In genomic region chrX:56757327-56757726, GRCh38 we compare ENCODE assay signal across 22 cellular contexts. TPM values are rescaled to one million over a fixed set of nuclear protein-coding genes. Genes with fewer than 3 reads are reported as not detected.
DNase-seq lines count a peak whose midpoint lies in the region; ATAC-seq and TF ChIP-seq lines count a peak whose summit lies in the region.
"Had no signal": no experiment of that assay in that cellular context is flagged by ENCODE, and none has a peak within 500 bp of the region (broad histone marks: within the 10 kb centered on the region; RNA-seq: fewer than 3 reads in every experiment).

No MANE protein-coding gene starts in this region.

- no peak overlapping the region for H3K27ac ChIP-seq in CD4-positive, alpha-beta T cell (ENCODE audit: low read depth, low read length)
- no peak overlapping the region for H3K27ac ChIP-seq in smooth muscle cell (ENCODE audit: low read depth)
- H3K27ac ChIP-seq: C4-2B, neural progenitor cell, SK-N-MC had no signal

- no peaks in the 10 kb centered on the region for H3K27me3 ChIP-seq in CD4-positive, alpha-beta T cell (ENCODE audit: control insufficient read depth, insufficient read depth, low read length)
- H3K27me3 ChIP-seq in smooth muscle cell (ENCODE audit: low read depth), result no peaks in the 10 kb centered on the region
- H3K27me3 ChIP-seq: neural progenitor cell had no signal

- peaks cover 12% of the 10 kb centered on the region for H3K36me3 Mint-ChIP-seq in CD4-positive, alpha-beta T cell (ENCODE audit: low read depth)
- no peaks in the 10 kb centered on the region for H3K36me3 Mint-ChIP-seq in natural killer cell

- no peaks in the 10 kb centered on the region for H3K27me3 Mint-ChIP-seq in CD4-positive, alpha-beta T cell
- H3K27me3 Mint-ChIP-seq in natural killer cell (ENCODE audit: low read depth in 2 of 2), result peaks cover 0 to 23% of the 10 kb centered on the region in 2 donors
- H3K27me3 Mint-ChIP-seq: activated CD4-positive, alpha-beta T cell treated with anti-CD3 and anti-CD28 coated beads for 36 hours; effector memory CD8-positive, alpha-beta T cell; stimulated activated naive CD8-positive, alpha-beta T cell treated with anti-CD3 and anti-CD28 coated beads, Interleukin-15, Interleukin-2, amounts not matched to agents 100 ng/mL and 50 ng/mL, for 24 hours had no signal

- no peak overlapping the region for H3K9ac ChIP-seq in smooth muscle cell (ENCODE audit: low read depth)
- H3K9ac ChIP-seq: neural progenitor cell had no signal

- no peaks in the 10 kb centered on the region for H3K9me3 Mint-ChIP-seq in CD4-positive, alpha-beta T cell
- no peaks in the 10 kb centered on the region for H3K9me3 Mint-ChIP-seq in natural killer cell
- H3K9me3 Mint-ChIP-seq: effector memory CD8-positive, alpha-beta T cell; HFFc6; stimulated activated naive CD8-positive, alpha-beta T cell treated with anti-CD3 and anti-CD28 coated beads, Interleukin-15, Interleukin-2, amounts not matched to agents 100 ng/mL and 50 ng/mL, for 24 hours had no signal

- peaks cover 41% of the 10 kb centered on the region for H4K20me1 ChIP-seq in smooth muscle cell (ENCODE audit: low read depth)

- no peaks in the 10 kb centered on the region for H3K9me3 ChIP-seq in CD4-positive, alpha-beta T cell (ENCODE audit: control insufficient read depth, low read length)
- no peaks in the 10 kb centered on the region for H3K9me3 ChIP-seq in smooth muscle cell (replicated peaks; ENCODE audit: low read depth)

- H3K4me1 Mint-ChIP-seq in CD4-positive, alpha-beta T cell (ENCODE audit: low read depth), result peaks cover 55% of the 10 kb centered on the region
- peaks cover 13 to 18% of the 10 kb centered on the region in 2 donors for H3K4me1 Mint-ChIP-seq in natural killer cell
- H3K4me1 Mint-ChIP-seq: neural progenitor cell had no signal

- no peak for ATAC-seq in CD4-positive, alpha-beta T cell (ENCODE audit: poor library complexity)
- peak; percentile 53 for ATAC-seq in GM18870 (IDR thresholded peaks at IDR 0.05; ENCODE audit: unreplicated experiment)
- peak; percentile 61 for ATAC-seq in GM21723 (IDR thresholded peaks at IDR 0.05; ENCODE audit: unreplicated experiment)
- ATAC-seq in HG03442 (IDR thresholded peaks at IDR 0.05; ENCODE audit: unreplicated experiment), result peak; percentile 53
- no peak for ATAC-seq in natural killer cell
- ATAC-seq: activated CD4-positive, alpha-beta T cell treated with anti-CD3 and anti-CD28 coated beads for 36 hours; effector memory CD8-positive, alpha-beta T cell had no signal

- TF ChIP-seq CTCF in CD4-positive, alpha-beta T cell (IDR thresholded peaks at IDR 0.05), result no peak
- no peak for TF ChIP-seq CTCF in smooth muscle cell (IDR thresholded peaks at IDR 0.05; ENCODE audit: borderline replicate concordance, insufficient read depth, poor library complexity, severe bottlenecking)
- TF ChIP-seq CTCF in natural killer cell (IDR thresholded peaks at IDR 0.05), result no peak

- CTCF ChIA-PET in CD4-positive, alpha-beta T cell (lab: Charles Lee), result no interaction called here

- 85% methylated on average over 7 of the region's 7 CpGs for WGBS in smooth muscle cell (ENCODE audit: low lambda C conversion rate)

- no peak for DNase-seq in CD4-positive, alpha-beta T cell
- DNase-seq in GM03348 (ENCODE audit: low spot score), result no peak
- DNase-seq in smooth muscle cell (lab: John Stamatoyannopoulos, UW; ENCODE audit: unreplicated experiment), result no peak
- no peak for DNase-seq in kidney tubule cell (ENCODE audit: low spot score)
- DNase-seq in natural killer cell, result no peak
- DNase-seq: activated CD4-positive, alpha-beta T cell treated with anti-CD3 and anti-CD28 coated beads for 36 hours; activated gamma-delta T cell treated with Interleukin-2 at 50 U/mL for 16 hours; anterior cingulate cortex; cerebellar nuclear complex; DMS53; effector memory CD8-positive, alpha-beta T cell; HFFc6; NCI-H1105 treated with DMSO at 0.1 percent for 48 hours; NCI-H2171 treated with DMSO at 0.1 percent for 48 hours; NCI-H82 had no signal

- intact Hi-C loops in CD4-positive, alpha-beta T cell (cut with DNase I, micrococcal nuclease), result no loop called here
- intact Hi-C loops in natural killer cell (cut with micrococcal nuclease), result no loop called here

- H3K4me1 ChIP-seq in smooth muscle cell (ENCODE audit: low read depth), result no peaks in the 10 kb centered on the region
- H3K4me1 ChIP-seq: neural progenitor cell had no signal

- no peaks in the 10 kb centered on the region for H3F3A ChIP-seq in smooth muscle cell (ENCODE audit: low read depth)

- H2AFZ ChIP-seq in smooth muscle cell (ENCODE audit: low read depth), result no peak overlapping the region
- H2AFZ ChIP-seq: neural progenitor cell had no signal

- no peak overlapping the region for H3K4me3 ChIP-seq in smooth muscle cell
- H3K4me3 ChIP-seq: neural progenitor cell, SK-N-MC had no signal

- peaks cover 3% of the 10 kb centered on the region for H3K79me2 ChIP-seq in smooth muscle cell (ENCODE audit: low read depth)

- no peaks in the 10 kb centered on the region for H3K36me3 ChIP-seq in smooth muscle cell (ENCODE audit: low read depth)
- H3K36me3 ChIP-seq: neural progenitor cell had no signal

- POLR2A ChIA-PET in CD4-positive, alpha-beta T cell (lab: Charles Lee), result no interaction called here

- no peak overlapping the region for H3K4me2 ChIP-seq in smooth muscle cell
- H3K4me2 ChIP-seq: neural progenitor cell had no signal

- peak overlapping the region; percentile 70 for H3K27ac Mint-ChIP-seq in CD4-positive, alpha-beta T cell
- no peak overlapping the region for H3K27ac Mint-ChIP-seq in natural killer cell
- H3K27ac Mint-ChIP-seq: activated CD4-positive, alpha-beta T cell treated with anti-CD3 and anti-CD28 coated beads for 36 hours; HFFc6; neural progenitor cell; stimulated activated naive CD8-positive, alpha-beta T cell treated with anti-CD3 and anti-CD28 coated beads, Interleukin-15, Interleukin-2, amounts not matched to agents 100 ng/mL and 50 ng/mL, for 24 hours had no signal

- H3K4me3 Mint-ChIP-seq in CD4-positive, alpha-beta T cell, result no peak overlapping the region
- no peak overlapping the region for H3K4me3 Mint-ChIP-seq in natural killer cell
- H3K4me3 Mint-ChIP-seq: activated CD4-positive, alpha-beta T cell treated with anti-CD3 and anti-CD28 coated beads for 36 hours; effector memory CD8-positive, alpha-beta T cell; HFFc6; neural progenitor cell; stimulated activated naive CD8-positive, alpha-beta T cell treated with anti-CD3 and anti-CD28 coated beads, Interleukin-15, Interleukin-2, amounts not matched to agents 100 ng/mL and 50 ng/mL, for 24 hours had no signal

RNA-seq across cellular contexts. Expression of gene NBDY, which starts 28.3 kb away (rescaled TPM):
- total RNA-seq in CD4-positive, alpha-beta T cell, result 10 to 100 TPM; 25.0 to 28.3 TPM
- total RNA-seq in smooth muscle cell, result 23.0 and 26.9 TPM in 2 replicates
- polyA plus RNA-seq in smooth muscle cell, result 216 and 226 TPM in 2 replicates
- total RNA-seq in natural killer cell, result 10 to 100 TPM; 16.0 to 23.6 (median 16.6) TPM

Comparison
In these comparisons a context has a peak if more than half of its experiments do, and no peak if none do; other contexts are left out.
1. ATAC-seq: peak in GM18870 (single experiment), GM21723 (single experiment) and HG03442 (single experiment); none in CD4-positive, alpha-beta T cell (single experiment) and natural killer cell (0 of 3).